Comparison of ENCODE assay signal across 11 cellular contexts in the genomic region with DNA sequence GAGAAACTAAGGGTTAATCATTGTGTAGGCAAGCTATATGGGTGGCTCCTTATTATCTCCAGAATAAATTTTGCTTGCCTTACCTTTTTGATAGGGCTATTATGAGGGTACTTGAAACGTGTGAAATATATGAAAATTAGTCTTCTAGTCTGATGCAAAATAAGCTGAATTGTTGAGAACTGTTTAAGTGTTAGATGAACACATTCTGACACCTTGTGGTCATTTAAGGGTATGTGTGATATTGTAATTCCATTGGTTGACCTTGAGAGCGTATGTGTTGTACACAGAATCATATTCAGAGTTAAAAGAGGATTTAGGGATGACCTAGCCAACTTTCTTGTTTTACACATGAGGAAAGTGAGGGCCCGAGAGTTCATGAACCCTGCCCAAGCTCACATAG. TPM values are rescaled to one million over a fixed set of nuclear protein-coding genes. Genes with fewer than 3 reads are reported as not detected.
DNase-seq lines count a peak whose midpoint lies in the region; ATAC-seq and TF ChIP-seq lines count a peak whose summit lies in the region.
"Had no signal": no experiment of that assay in that cellular context is flagged by ENCODE, and none has a peak within 500 bp of the region (broad histone marks: within the 10 kb centered on the region; RNA-seq: fewer than 3 reads in every experiment).

No MANE protein-coding gene starts in this region.

- 48% methylated on average over 3 of the region's 3 CpGs for WGBS in smooth muscle cell (ENCODE audit: low lambda C conversion rate)

- H3K4me3 Mint-ChIP-seq in endothelial cell (ENCODE audit: unreplicated experiment) = no peak overlapping the region

- no peak overlapping the region for H2AFZ ChIP-seq in smooth muscle cell (ENCODE audit: low read depth)

- no peaks in the 10 kb centered on the region for H3K27me3 Mint-ChIP-seq in endothelial cell (ENCODE audit: unreplicated experiment)

- no peak overlapping the region for H3K9ac ChIP-seq in smooth muscle cell (ENCODE audit: low read depth)

- H4K20me1 ChIP-seq in smooth muscle cell (ENCODE audit: low read depth) = no peaks in the 10 kb centered on the region

- no peaks in the 10 kb centered on the region for H3K4me1 ChIP-seq in smooth muscle cell (ENCODE audit: low read depth)
- H3K4me1 ChIP-seq: Caco-2 had no signal

- H3K9me3 ChIP-seq in smooth muscle cell (replicated peaks; ENCODE audit: low read depth) = no peaks in the 10 kb centered on the region
- H3K9me3 ChIP-seq: Caco-2, mucosa of descending colon had no signal

- H3K27ac Mint-ChIP-seq in endothelial cell (ENCODE audit: unreplicated experiment) = no peak overlapping the region

- H3K27ac ChIP-seq in smooth muscle cell (ENCODE audit: low read depth) = no peak overlapping the region

- H3F3A ChIP-seq in smooth muscle cell (ENCODE audit: low read depth) = no peaks in the 10 kb centered on the region

- H3K27me3 ChIP-seq in smooth muscle cell (ENCODE audit: low read depth) = no peaks in the 10 kb centered on the region

- H3K9me3 Mint-ChIP-seq in endothelial cell (ENCODE audit: unreplicated experiment) = no peaks in the 10 kb centered on the region

- no peaks in the 10 kb centered on the region for H3K36me3 Mint-ChIP-seq in endothelial cell (ENCODE audit: low read depth, unreplicated experiment)

- TF ChIP-seq CTCF in endothelial cell (IDR thresholded peaks at IDR 0.05; ENCODE audit: unreplicated experiment) (peak; percentile 34), smooth muscle cell (IDR thresholded peaks at IDR 0.05; ENCODE audit: borderline replicate concordance, insufficient read depth, poor library complexity, severe bottlenecking) (peak; percentile 36)

- no peak for ATAC-seq in GM21576 (IDR thresholded peaks at IDR 0.05; ENCODE audit: unreplicated experiment)
- ATAC-seq: mucosa of descending colon had no signal

- H3K36me3 ChIP-seq in smooth muscle cell (ENCODE audit: low read depth) = no peaks in the 10 kb centered on the region

- H3K4me2 ChIP-seq in smooth muscle cell = no peak overlapping the region

- no peaks in the 10 kb centered on the region for H3K79me2 ChIP-seq in smooth muscle cell (ENCODE audit: low read depth)

- peak; percentile 20 for DNase-seq in SIG-M5 treated with dmso at 0.1 percent for 504 hours (lab: John Stamatoyannopoulos, UW; ENCODE audit: unreplicated experiment)
- no peak for DNase-seq in SIG-M5 (lab: John Stamatoyannopoulos, UW)
- DNase-seq in NCI-H69 (lab: John Stamatoyannopoulos, UW) = peak; percentile 52
- no peak for DNase-seq in endothelial cell (ENCODE audit: low spot score)
- DNase-seq in smooth muscle cell (lab: John Stamatoyannopoulos, UW; ENCODE audit: unreplicated experiment) = no peak
- DNase-seq in mucosa of gallbladder (ENCODE audit: low spot score) = no peak
- DNase-seq in stimulated activated CD4-positive, alpha-beta T cell treated with anti-CD3 and anti-CD28 coated beads, Interleukin-4, amount 100 ng/mL, for 24 hours = no peak
- DNase-seq: mucosa of descending colon; stimulated activated naive CD4-positive, alpha-beta T cell treated with Interleukin-2 at 50 U/mL for 16 hours had no signal

- no peaks in the 10 kb centered on the region for H3K4me1 Mint-ChIP-seq in endothelial cell (ENCODE audit: unreplicated experiment)

- no peak overlapping the region for H3K4me3 ChIP-seq in smooth muscle cell
- H3K4me3 ChIP-seq: mucosa of descending colon had no signal

RNA-seq across cellular contexts. Expression of a gene that starts 44.6 kb away (rescaled TPM):
- total RNA-seq in endothelial cell (ENCODE audit: unreplicated experiment) = 142 TPM
- 770 and 905 TPM in 2 replicates for total RNA-seq in smooth muscle cell
- 109 and 121 TPM in 2 replicates for polyA plus RNA-seq in smooth muscle cell
- total RNA-seq in mucosa of gallbladder = 61.2 TPM
- total RNA-seq: Caco-2 had no signal

Comparison
In these comparisons a context has a peak if more than half of its experiments do, and no peak if none do; other contexts are left out.
1. DNase-seq: peak in SIG-M5 treated with dmso at 0.1 percent for 504 hours (single experiment) and NCI-H69 (single experiment); none in SIG-M5 (single experiment), endothelial cell (single experiment), smooth muscle cell (single experiment), mucosa of gallbladder (single experiment) and stimulated activated CD4-positive, alpha-beta T cell treated with anti-CD3 and anti-CD28 coated beads, Interleukin-4, amount 100 ng/mL, for 24 hours (single experiment).